ENCODE assay signal across 14 cellular contexts in genomic region chr7:3916146-3916545, GRCh38.
DNase-seq lines count a peak whose midpoint lies in the region; ATAC-seq and TF ChIP-seq lines count a peak whose summit lies in the region.
"Had no signal": no experiment of that assay in that cellular context is flagged by ENCODE, and none has a peak within 500 bp of the region (broad histone marks: within the 10 kb centered on the region; RNA-seq: fewer than 3 reads in every experiment).

No MANE protein-coding gene starts in this region.

- no peak overlapping the region for H3K4me3 ChIP-seq in SJSA1
- H3K4me3 ChIP-seq in fibroblast of mammary gland (ENCODE audit: control insufficient read depth, low read depth, low read length), result no peak overlapping the region
- H3K4me3 ChIP-seq: GM23338, neural progenitor cell, sigmoid colon had no signal

- peak; percentile 45 for DNase-seq in NCI-H345 (lab: John Stamatoyannopoulos, UW)
- no peak for DNase-seq in NCI-H345 treated with DMSO at 0.1 percent for 48 hours (lab: John Stamatoyannopoulos, UW; ENCODE audit: unreplicated experiment)
- peak in 1 of 2 experiments; percentile 75 for DNase-seq in SJSA1 (ENCODE audit: low read depth in 1 of 2, low spot score in 2 of 2)
- DNase-seq in fibroblast of mammary gland (ENCODE audit: low read depth), result peak; percentile 48
- DNase-seq in smooth muscle cell of the brain vasculature (ENCODE audit: low read depth, low spot score), result peak; percentile 26
- DNase-seq in Right ventricle myocardium superior, result no peak
- no peak for DNase-seq in activated naive CD4-positive, alpha-beta T cell (lab: John Stamatoyannopoulos, UW)
- DNase-seq: activated CD4-positive, CD25-positive, alpha-beta regulatory T cell treated with anti-CD3 and anti-CD28 coated beads, Interleukin-2, amount 50 U/mL, for 72 hours; activated CD8-positive, alpha-beta memory T cell treated with anti-CD3 and anti-CD28 coated beads, Interleukin-2, amount 50 U/mL, for 4 hours; NCI-H446 treated with DMSO at 0.1 percent for 48 hours; sigmoid colon had no signal

- no peak for TF ChIP-seq CTCF in fibroblast of mammary gland (conservative IDR thresholded peaks at IDR 0.05; ENCODE audit: control insufficient read depth, insufficient read depth, low read depth, low read length)

- intact Hi-C loops in Right ventricle myocardium superior (cut with DNase I), result no loop called here

- H3K4me1 ChIP-seq in SJSA1 (replicated peaks), result peaks cover 16% of the 10 kb centered on the region
- H3K4me1 ChIP-seq: neural progenitor cell, sigmoid colon had no signal

- 0 out of 2 replicates have a peak, but pooled peaks cover 2% of the 10 kb centered on the region for H3K36me3 ChIP-seq in SJSA1
- H3K36me3 ChIP-seq: neural progenitor cell, sigmoid colon had no signal

- ATAC-seq in HG02840 (IDR thresholded peaks at IDR 0.05; ENCODE audit: low FRiP score, unreplicated experiment) (no peak), Right ventricle myocardium superior (ENCODE audit: poor library complexity) (no peak)
- ATAC-seq: GM23338 had no signal

- no peaks in the 10 kb centered on the region for H3K9me3 ChIP-seq in SJSA1 (replicated peaks)
- H3K9me3 ChIP-seq: sigmoid colon had no signal

- H3K27ac ChIP-seq in SJSA1, result peak overlapping the region; percentile 38
- H3K27ac ChIP-seq: neural progenitor cell, sigmoid colon had no signal

- no peaks in the 10 kb centered on the region for H3K27me3 ChIP-seq in SJSA1 (replicated peaks)
- H3K27me3 ChIP-seq: neural progenitor cell, sigmoid colon had no signal

Comparison
In these comparisons a context has a peak if more than half of its experiments do, and no peak if none do; other contexts are left out.
1. DNase-seq: peak in NCI-H345 (single experiment), fibroblast of mammary gland (single experiment) and smooth muscle cell of the brain vasculature (single experiment); none in NCI-H345 treated with DMSO at 0.1 percent for 48 hours (single experiment), Right ventricle myocardium superior (single experiment) and activated naive CD4-positive, alpha-beta T cell (0 of 4).